Comparison of ENCODE assay signal across 30 cellular contexts in genomic region chr7:145696071-145696470, GRCh38.
"Had no signal": no experiment of that assay in that cellular context is flagged by ENCODE, and none has a peak within 500 bp of the region (broad histone marks: within the 10 kb centered on the region; RNA-seq: fewer than 3 reads in every experiment).

No MANE protein-coding gene starts in this region.

- H3K4me1 Mint-ChIP-seq: activated CD4-positive, alpha-beta T cell treated with anti-CD3 and anti-CD28 coated beads, Interleukin-2, amount 10 ng/mL, durations not matched to agents 24 days and 14 days; activated naive CD4-positive, alpha-beta T cell treated with anti-CD3 and anti-CD28 coated beads, Interleukin-2, amount 50 U/mL, for 24 hours; activated naive CD8-positive, alpha-beta T cell treated with anti-CD3 and anti-CD28 coated beads, Interleukin-2, amount 50 U/mL, for 24 hours; activated T-helper 17 cell treated with anti-CD3 and anti-CD28 coated beads, Interleukin-2, amount 50 U/mL, for 72 hours; immature natural killer cell; mesothelial cell of epicardium; naive thymus-derived CD4-positive, alpha-beta T cell; T-helper 17 cell had no signal

- H3K4me3 ChIP-seq: body of pancreas, colonic mucosa, psoas muscle, spleen, transverse colon had no signal

- H3K9me3 Mint-ChIP-seq: activated CD4-positive, alpha-beta T cell treated with anti-CD3 and anti-CD28 coated beads, Interleukin-2, amount 10 ng/mL, durations not matched to agents 24 days and 14 days; activated naive CD4-positive, alpha-beta T cell treated with anti-CD3 and anti-CD28 coated beads, Interleukin-2, amount 50 U/mL, for 24 hours; activated naive CD8-positive, alpha-beta T cell treated with anti-CD3 and anti-CD28 coated beads, Interleukin-2, amount 50 U/mL, for 24 hours; mesothelial cell of epicardium had no signal

- H3K79me2 ChIP-seq: parathyroid adenoma had no signal

- H3K9me3 ChIP-seq: body of pancreas, colonic mucosa, psoas muscle, testis had no signal

- H3K4me3 Mint-ChIP-seq: activated CD4-positive, alpha-beta memory T cell treated with anti-CD3 and anti-CD28 coated beads for 36 hours; activated CD4-positive, alpha-beta T cell treated with anti-CD3 and anti-CD28 coated beads, Interleukin-2, amount 10 ng/mL, durations not matched to agents 24 days and 14 days; activated naive CD4-positive, alpha-beta T cell treated with anti-CD3 and anti-CD28 coated beads, Interleukin-2, amount 50 U/mL, for 24 hours; activated naive CD8-positive, alpha-beta T cell treated with anti-CD3 and anti-CD28 coated beads, Interleukin-2, amount 50 U/mL, for 24 hours; activated T-helper 17 cell treated with anti-CD3 and anti-CD28 coated beads, Interleukin-2, amount 50 U/mL, for 72 hours; immature natural killer cell; mesothelial cell of epicardium; naive thymus-derived CD4-positive, alpha-beta T cell; T-helper 17 cell had no signal

- H3K36me3 ChIP-seq: colonic mucosa, spleen, transverse colon had no signal

- H3K27me3 ChIP-seq: body of pancreas, colonic mucosa, spleen, testis, transverse colon had no signal

- H3K4me1 ChIP-seq: body of pancreas, colonic mucosa, parathyroid adenoma, psoas muscle, spleen, testis, transverse colon had no signal

- H3K36me3 Mint-ChIP-seq: activated CD4-positive, alpha-beta memory T cell treated with anti-CD3 and anti-CD28 coated beads for 36 hours; activated naive CD4-positive, alpha-beta T cell treated with anti-CD3 and anti-CD28 coated beads, Interleukin-2, amount 50 U/mL, for 24 hours; immature natural killer cell; mesothelial cell of epicardium; naive thymus-derived CD4-positive, alpha-beta T cell had no signal

- ATAC-seq: activated naive CD8-positive, alpha-beta T cell treated with anti-CD3 and anti-CD28 coated beads, Interleukin-2, amount 50 U/mL, for 24 hours; activated T-helper 17 cell treated with anti-CD3 and anti-CD28 coated beads, Interleukin-2, amount 50 U/mL, for 72 hours; body of pancreas; left colon; naive thymus-derived CD4-positive, alpha-beta T cell; psoas muscle; T-helper 17 cell had no signal

- H2AFZ ChIP-seq: parathyroid adenoma had no signal

- H3K27ac Mint-ChIP-seq: activated CD4-positive, alpha-beta memory T cell treated with anti-CD3 and anti-CD28 coated beads for 36 hours; activated CD4-positive, alpha-beta T cell treated with anti-CD3 and anti-CD28 coated beads, Interleukin-2, amount 10 ng/mL, durations not matched to agents 24 days and 14 days; activated naive CD4-positive, alpha-beta T cell treated with anti-CD3 and anti-CD28 coated beads, Interleukin-2, amount 50 U/mL, for 24 hours; activated naive CD8-positive, alpha-beta T cell treated with anti-CD3 and anti-CD28 coated beads, Interleukin-2, amount 50 U/mL, for 24 hours; activated T-helper 17 cell treated with anti-CD3 and anti-CD28 coated beads, Interleukin-2, amount 50 U/mL, for 72 hours; immature natural killer cell; mesothelial cell of epicardium; naive thymus-derived CD4-positive, alpha-beta T cell; T-helper 17 cell had no signal

- H3K27me3 Mint-ChIP-seq: activated CD4-positive, alpha-beta memory T cell treated with anti-CD3 and anti-CD28 coated beads for 36 hours; activated CD4-positive, alpha-beta T cell treated with anti-CD3 and anti-CD28 coated beads, Interleukin-2, amount 10 ng/mL, durations not matched to agents 24 days and 14 days; activated naive CD4-positive, alpha-beta T cell treated with anti-CD3 and anti-CD28 coated beads, Interleukin-2, amount 50 U/mL, for 24 hours; activated naive CD8-positive, alpha-beta T cell treated with anti-CD3 and anti-CD28 coated beads, Interleukin-2, amount 50 U/mL, for 24 hours; activated T-helper 17 cell treated with anti-CD3 and anti-CD28 coated beads, Interleukin-2, amount 50 U/mL, for 72 hours; naive thymus-derived CD4-positive, alpha-beta T cell; T-helper 17 cell had no signal

- DNase-seq: activated CD4-positive, alpha-beta memory T cell treated with anti-CD3 and anti-CD28 coated beads for 36 hours; activated CD4-positive, alpha-beta T cell treated with anti-CD3 and anti-CD28 coated beads, Interleukin-2, amount 10 ng/mL, durations not matched to agents 24 days and 14 days; activated CD4-positive, CD25-positive, alpha-beta regulatory T cell treated with anti-CD3 and anti-CD28 coated beads, Interleukin-2, amount 50 U/mL, for 72 hours; activated CD8-positive, alpha-beta memory T cell treated with anti-CD3 and anti-CD28 coated beads, Interleukin-2, amount 50 U/mL, for 4 hours; activated gamma-delta T cell treated with Interleukin-2 at 50 U/mL for 16 hours; activated naive CD8-positive, alpha-beta T cell treated with anti-CD3 and anti-CD28 coated beads, Interleukin-2, amount 50 U/mL, for 24 hours; activated T-cell treated with anti-CD3 and anti-CD28 coated beads, Interleukin-2, amount 50 U/mL, for 1 hour; amygdala; body of pancreas; colonic mucosa; effector memory CD4-positive, alpha-beta T cell; foreskin fibroblast; head of caudate nucleus; hippocampal formation; immature natural killer cell; kidney; left colon; mammary epithelial cell; naive thymus-derived CD4-positive, alpha-beta T cell; psoas muscle; spleen; stimulated activated naive CD4-positive, alpha-beta T cell; T-helper 17 cell; T1000; transverse colon had no signal

- H3K27ac ChIP-seq: body of pancreas, colonic mucosa, parathyroid adenoma, psoas muscle, spleen, testis, transverse colon had no signal

- H3K9ac ChIP-seq: parathyroid adenoma had no signal
